ENCODE assay signal across 12 cellular contexts in the genomic region with DNA sequence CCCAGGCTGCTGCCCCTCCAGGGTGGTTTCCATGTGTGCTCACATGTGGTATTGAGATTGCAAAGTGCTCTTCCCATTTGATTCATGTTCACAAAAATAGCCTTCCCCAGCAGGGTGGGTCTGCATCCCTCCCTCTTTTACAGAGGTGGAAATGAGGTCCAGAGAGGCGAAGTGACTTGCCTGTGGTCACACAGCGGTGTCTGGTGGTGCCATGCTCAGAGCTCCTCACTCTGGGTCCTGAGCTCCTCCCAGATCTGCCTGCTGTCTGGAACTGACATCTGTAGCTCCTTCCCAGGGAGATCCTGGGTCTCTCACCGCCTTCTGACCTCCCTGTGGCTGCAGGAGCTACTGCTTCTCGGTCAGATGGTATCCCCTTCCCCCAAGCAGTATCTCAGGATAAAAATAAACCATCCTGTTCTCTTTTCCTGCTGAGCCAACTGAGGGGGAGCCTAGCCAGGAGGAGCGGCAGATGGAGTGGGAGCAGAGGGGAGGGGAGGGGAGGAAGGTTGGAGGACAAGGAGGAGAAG. TPM values are rescaled to one million over a fixed set of nuclear protein-coding genes. Genes with fewer than 3 reads are reported as not detected.
DNase-seq lines count a peak whose midpoint lies in the region; ATAC-seq and TF ChIP-seq lines count a peak whose summit lies in the region.
"Had no signal": no experiment of that assay in that cellular context is flagged by ENCODE, and none has a peak within 500 bp of the region (broad histone marks: within the 10 kb centered on the region; RNA-seq: fewer than 3 reads in every experiment).

No MANE protein-coding gene starts in this region.

- no peaks in the 10 kb centered on the region for H3K79me2 ChIP-seq in mesendoderm (ENCODE audit: control insufficient read depth, insufficient read depth, low read length)

- H3K9ac ChIP-seq in mesendoderm (ENCODE audit: low read length): no peak overlapping the region

- no peaks in the 10 kb centered on the region for H3K4me1 ChIP-seq in mesendoderm (ENCODE audit: control insufficient read depth, low read depth, low read length)
- H3K4me1 ChIP-seq in gastroesophageal sphincter: peaks cover 0 to 21% (median 0%) of the 10 kb centered on the region in 3 donors

- H3K4me2 ChIP-seq in mesendoderm (ENCODE audit: low read length): no peak overlapping the region

- in situ Hi-C loops in G401 (cut with HindIII; ENCODE audit: low sequenced_read_pairs): no loop called here

- H4K5ac ChIP-seq in mesendoderm (ENCODE audit: low read length): no peak overlapping the region

- no peak overlapping the region for H2AK5ac ChIP-seq in mesendoderm (ENCODE audit: low read length)

- H3K4me3 ChIP-seq in mesendoderm (ENCODE audit: low read length) (no peak overlapping the region), gastroesophageal sphincter (no peak overlapping the region)
- H3K4me3 ChIP-seq: mucosa of descending colon had no signal

- no peak for TF ChIP-seq CTCF in gastroesophageal sphincter (IDR thresholded peaks at IDR 0.05)

- H3K23ac ChIP-seq in mesendoderm (ENCODE audit: low read length): peak overlapping the region; percentile 9

- H3K27ac ChIP-seq in mesendoderm (ENCODE audit: low read depth, low read length): no peak overlapping the region
- no peak overlapping the region for H3K27ac ChIP-seq in gastroesophageal sphincter

- no peaks in the 10 kb centered on the region for H3K9me3 ChIP-seq in gastroesophageal sphincter
- H3K9me3 ChIP-seq: mucosa of descending colon had no signal

- H3K18ac ChIP-seq in mesendoderm (ENCODE audit: low read length): no peak overlapping the region

- H3K36me3 ChIP-seq in mesendoderm (ENCODE audit: control insufficient read depth, insufficient read depth, low read length) (no peaks in the 10 kb centered on the region), gastroesophageal sphincter (peaks cover 0 to 24% of the 10 kb centered on the region in 2 donors)

- TF ChIP-seq POLR2A in GM19193 (IDR thresholded peaks at IDR 0.05; ENCODE audit: extremely low read depth, insufficient read depth, insufficient read length) (peak; percentile 70), gastroesophageal sphincter (IDR thresholded peaks at IDR 0.05) (no peak)

- H4K8ac ChIP-seq in mesendoderm (ENCODE audit: low read depth, low read length): no peak overlapping the region

- no peak overlapping the region for H3K56ac ChIP-seq in mesendoderm (ENCODE audit: low read length)

- peak; percentile 97 for DNase-seq in G401 (ENCODE audit: low spot score)
- peak; percentile 95 to 96 for DNase-seq in NCI-H524 (lab: John Stamatoyannopoulos, UW)
- DNase-seq in mesendoderm: peak; percentile 34
- DNase-seq in sciatic nerve (ENCODE audit: low spot score): no peak
- no peak for DNase-seq in activated gamma-delta T cell (lab: John Stamatoyannopoulos, UW)
- DNase-seq in HUDEP-2 (lab: John Stamatoyannopoulos, UW; ENCODE audit: unreplicated experiment in 76 of 76): no peak
- DNase-seq: CD8-positive, alpha-beta memory T cell; KBM-7; mucosa of descending colon; NCI-H226 had no signal

- intact Hi-C loops in sciatic nerve (cut with DNase I): no loop called here

- no peaks in the 10 kb centered on the region for H3K79me1 ChIP-seq in mesendoderm (ENCODE audit: low read length)

- WGBS in mesendoderm (ENCODE audit: extremely low coverage, insufficient coverage, low lambda C conversion rate): no CpG with 5 or more reads among the region's 5 CpGs
- WGBS in gastroesophageal sphincter (ENCODE audit: low coverage in 1 of 2), 2 donors: 80% methylated on average over 1 of the region's 5 CpGs; no CpG with 5 or more reads in 1 of the 2 donors

- H2BK15ac ChIP-seq in mesendoderm (replicated peaks; ENCODE audit: low read depth): no peak overlapping the region

- H3K27me3 ChIP-seq in mesendoderm (ENCODE audit: insufficient read depth, low read length, poor library complexity) (no peaks in the 10 kb centered on the region), gastroesophageal sphincter (peaks cover 60% of the 10 kb centered on the region)

- no peak for ATAC-seq in sciatic nerve
- no peak for ATAC-seq in gastroesophageal sphincter
- ATAC-seq: mucosa of descending colon had no signal

- no peak overlapping the region for H3K4ac ChIP-seq in mesendoderm (ENCODE audit: low read depth, low read length)

- H2BK5ac ChIP-seq in mesendoderm (ENCODE audit: low read length): no peak overlapping the region

- no peak overlapping the region for H2BK120ac ChIP-seq in mesendoderm (ENCODE audit: low read depth, low read length)

- no peak for TF ChIP-seq EP300 in gastroesophageal sphincter (IDR thresholded peaks at IDR 0.05)

RNA-seq across cellular contexts. Expression of a gene that starts 11.9 kb away (rescaled TPM):
- total RNA-seq in G401 (2014; rRNA removed; shearing (Covaris generic)): 0.10 TPM in 1 of 2 replicates, not detected in the other
- polyA plus RNA-seq in mesendoderm (2013, experiment 1 of 2): 8.0 TPM
- polyA plus RNA-seq in mesendoderm (2013, experiment 2 of 2): 7.9 TPM
- 25.1 TPM for total RNA-seq in sciatic nerve
- 10 to 100 TPM; 13.7 to 16.6 (median 13.9) TPM for total RNA-seq in gastroesophageal sphincter

RNA-seq across cellular contexts. Expression of a gene that starts 40.3 kb away (rescaled TPM):
- total RNA-seq in G401 (2014; rRNA removed; shearing (Covaris generic)): 7.4 and 13.7 TPM in 2 replicates
- polyA plus RNA-seq in mesendoderm (2013, experiment 1 of 2): 39.6 TPM
- 39.5 TPM for polyA plus RNA-seq in mesendoderm (2013, experiment 2 of 2)
- total RNA-seq in sciatic nerve: 27.4 TPM
- total RNA-seq in gastroesophageal sphincter: 10 to 100 TPM; 26.3 to 39.8 (median 30.8) TPM

Comparison
In these comparisons a context has a peak if more than half of its experiments do, and no peak if none do; other contexts are left out.
1. DNase-seq: peak in G401 (single experiment), NCI-H524 (2 of 2) and mesendoderm (single experiment); none in sciatic nerve (single experiment), activated gamma-delta T cell (single experiment) and HUDEP-2 (0 of 76).
2. RNA of a gene that starts 11.9 kb away (total RNA-seq): 25.1 TPM in sciatic nerve (single experiment) and 13.7 to 16.6 TPM in gastroesophageal sphincter; 0.10 TPM in G401; every median in the first group is over 10 times any median in the second.